In the genomic region with DNA sequence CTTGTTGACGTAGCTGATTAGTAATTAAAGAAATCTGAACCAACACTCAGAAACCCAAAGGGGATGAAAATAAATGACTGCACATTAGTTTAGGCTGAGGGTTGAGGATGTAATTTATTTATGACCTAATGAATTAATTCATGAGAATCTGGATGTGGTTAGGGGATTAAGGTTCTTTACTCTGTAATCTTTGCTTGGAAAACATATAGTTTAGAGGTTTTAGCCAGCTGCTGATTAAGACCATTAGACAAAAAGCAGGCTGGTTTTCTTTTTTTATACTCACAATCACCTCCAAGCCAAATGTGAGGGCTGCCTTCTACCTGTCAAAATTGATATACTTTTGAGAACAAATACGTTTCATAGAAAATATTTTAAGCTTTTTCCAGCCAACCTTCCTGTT, we compare ENCODE assay signal across 32 cellular contexts.
"Had no signal": no experiment of that assay in that cellular context is flagged by ENCODE, and none has a peak within 500 bp of the region (broad histone marks: within the 10 kb centered on the region; RNA-seq: fewer than 3 reads in every experiment).

No MANE protein-coding gene starts in this region.

- H3K9me3 Mint-ChIP-seq: WTC11 had no signal

- H3K27ac Mint-ChIP-seq: activated CD4-positive, alpha-beta T cell treated with anti-CD3 and anti-CD28 coated beads for 36 hours; activated CD4-positive, alpha-beta T cell treated with anti-CD3 and anti-CD28 coated beads, Interleukin-2, amount 10 ng/mL, durations not matched to agents 7 days and 5 days; activated CD8-positive, alpha-beta T cell treated with anti-CD3 and anti-CD28 coated beads, Interleukin-2, amount 10 ng/mL, durations not matched to agents 7 days and 5 days; activated naive CD4-positive, alpha-beta T cell treated with anti-CD3 and anti-CD28 coated beads for 36 hours; activated naive CD4-positive, alpha-beta T cell treated with anti-CD3 and anti-CD28 coated beads, Interleukin-2, amount 50 U/mL, for 72 hours; activated T-helper 1 cell treated with anti-CD3 and anti-CD28 coated beads, Interleukin-12 subunit alpha, Interleukin-12 subunit beta, Interleukin-2, Interleukin-4 antibody, amounts not matched to agents 30 ng/mL and 10 ng/mL and 1 ng/mL, durations not matched to agents 14 hours and 24 hours and 36 hours; T-helper 1 cell treated with Interleukin-12 subunit alpha and Interleukin-12 subunit beta and Interleukin-4 antibody, amounts not matched to agents 30 μg/mL and 1 μg/mL, for 36 hours; T-helper 2 cell treated with Interferon-gamma antibody and Interleukin-4, amounts not matched to agents 5 μg/mL and 100 μg/mL, for 36 hours; WTC11 had no signal

- H3K4me3 ChIP-seq: MG63, PC-9, SJCRH30, SK-N-MC had no signal

- H3K27ac ChIP-seq: brain microvascular endothelial cell, PC-9, SJCRH30, SK-N-MC had no signal

- H3K27me3 Mint-ChIP-seq: activated CD4-positive, alpha-beta T cell treated with anti-CD3 and anti-CD28 coated beads for 36 hours; activated CD4-positive, alpha-beta T cell treated with anti-CD3 and anti-CD28 coated beads, Interleukin-2, amount 10 ng/mL, durations not matched to agents 7 days and 5 days; central memory CD8-positive, alpha-beta T cell had no signal

- H3K9me3 ChIP-seq: MG63, SJCRH30 had no signal

- DNase-seq: activated CD4-positive, alpha-beta T cell treated with anti-CD3 and anti-CD28 coated beads for 36 hours; activated CD4-positive, alpha-beta T cell treated with anti-CD3 and anti-CD28 coated beads, Interleukin-2, amount 10 ng/mL, durations not matched to agents 7 days and 5 days; activated CD4-positive, alpha-beta T cell treated with anti-CD3 and anti-CD28 coated beads, Interleukin-2, amount 50 U/mL, for 48 hours; activated CD8-positive, alpha-beta T cell treated with anti-CD3 and anti-CD28 coated beads, Interleukin-2, amount 10 ng/mL, durations not matched to agents 7 days and 5 days; activated gamma-delta T cell treated with Interleukin-2 at 50 U/mL for 16 hours; activated naive CD4-positive, alpha-beta T cell treated with anti-CD3 and anti-CD28 coated beads for 36 hours; activated T-cell treated with anti-CD3 and anti-CD28 coated beads, Interleukin-2, amount 50 U/mL, for 4 hours; amniotic stem cell; aorta; brain microvascular endothelial cell; Kasumi-1; KG1; MG63; NCI-H1048; NCI-H1105 treated with DMSO at 0.1 percent for 48 hours; NCI-H1436 treated with DMSO at 0.1 percent for 48 hours; NCI-H1694 treated with DMSO at 0.1 percent for 48 hours; NCI-H2029; NCI-H345; NCI-H69; NK-92 treated with Interleukin-12 subunit alpha and Interleukin-12 subunit beta, amount 100 ng/mL, for 24 hours; PC-9; SHP77; SJCRH30 had no signal

- H3K27me3 ChIP-seq: brain microvascular endothelial cell, MG63, SJCRH30 had no signal

- H3K36me3 ChIP-seq: brain microvascular endothelial cell, MG63, SJCRH30 had no signal

- H3K36me3 Mint-ChIP-seq: WTC11 had no signal

- H3K4me1 ChIP-seq: SJCRH30 had no signal

- H3K4me1 Mint-ChIP-seq: activated CD4-positive, alpha-beta T cell treated with anti-CD3 and anti-CD28 coated beads for 36 hours; activated CD4-positive, alpha-beta T cell treated with anti-CD3 and anti-CD28 coated beads, Interleukin-2, amount 10 ng/mL, durations not matched to agents 7 days and 5 days; central memory CD8-positive, alpha-beta T cell; WTC11 had no signal

- H3K4me3 Mint-ChIP-seq: activated CD4-positive, alpha-beta T cell treated with anti-CD3 and anti-CD28 coated beads for 36 hours; activated CD4-positive, alpha-beta T cell treated with anti-CD3 and anti-CD28 coated beads, Interleukin-2, amount 10 ng/mL, durations not matched to agents 7 days and 5 days; activated CD8-positive, alpha-beta T cell treated with anti-CD3 and anti-CD28 coated beads, Interleukin-2, amount 10 ng/mL, durations not matched to agents 7 days and 5 days; activated naive CD4-positive, alpha-beta T cell treated with anti-CD3 and anti-CD28 coated beads for 36 hours; activated T-cell treated with anti-CD3 and anti-CD28 coated beads, Interleukin-2, amount 50 U/mL, for 4 hours; activated T-helper 1 cell treated with anti-CD3 and anti-CD28 coated beads, Interleukin-12 subunit alpha, Interleukin-12 subunit beta, Interleukin-2, Interleukin-4 antibody, amounts not matched to agents 30 ng/mL and 10 ng/mL and 1 ng/mL, durations not matched to agents 14 hours and 24 hours and 36 hours; central memory CD8-positive, alpha-beta T cell; T-helper 1 cell treated with Interleukin-12 subunit alpha and Interleukin-12 subunit beta and Interleukin-4 antibody, amounts not matched to agents 30 μg/mL and 1 μg/mL, for 36 hours; T-helper 2 cell treated with Interferon-gamma antibody and Interleukin-4, amounts not matched to agents 5 μg/mL and 100 μg/mL, for 36 hours; WTC11 had no signal

- ATAC-seq: activated CD4-positive, alpha-beta T cell treated with anti-CD3 and anti-CD28 coated beads for 36 hours; activated CD4-positive, CD25-positive, alpha-beta regulatory T cell treated with anti-CD3 and anti-CD28 coated beads, Interleukin-2, amount 50 U/mL, for 24 hours; activated CD8-positive, alpha-beta T cell treated with anti-CD3 and anti-CD28 coated beads, Interleukin-2, amount 10 ng/mL, durations not matched to agents 7 days and 5 days; activated naive CD4-positive, alpha-beta T cell treated with anti-CD3 and anti-CD28 coated beads, Interleukin-2, amount 50 U/mL, for 72 hours; activated T-cell treated with anti-CD3 and anti-CD28 coated beads, Interleukin-2, amount 50 U/mL, for 4 hours; WTC11 had no signal
